In the genomic region with DNA sequence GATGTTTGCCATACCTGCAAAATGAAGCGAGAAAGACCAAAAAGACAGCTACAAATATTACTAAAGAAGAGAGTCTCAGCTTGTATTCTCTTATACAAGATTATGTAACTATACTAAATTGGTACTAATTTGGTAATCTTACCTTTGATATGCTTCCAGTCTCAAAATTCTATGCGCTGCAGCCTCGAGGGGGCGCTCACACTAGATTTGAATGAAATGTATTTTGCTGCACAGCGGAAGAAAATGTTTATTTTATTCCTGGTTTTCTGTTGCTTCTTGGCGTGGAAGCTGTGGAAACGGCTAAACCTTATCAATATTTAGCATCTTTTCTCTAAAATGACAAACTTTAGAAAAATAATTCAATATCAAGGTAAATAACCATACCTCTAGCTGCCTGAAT, we compare ENCODE assay signal across 10 cellular contexts.
DNase-seq lines count a peak whose midpoint lies in the region; ATAC-seq and TF ChIP-seq lines count a peak whose summit lies in the region.
"Had no signal": no experiment of that assay in that cellular context is flagged by ENCODE, and none has a peak within 500 bp of the region (broad histone marks: within the 10 kb centered on the region; RNA-seq: fewer than 3 reads in every experiment).

No MANE protein-coding gene starts in this region.

- no peaks in the 10 kb centered on the region for H3K36me3 ChIP-seq in BJ (ENCODE audit: control insufficient read depth, insufficient read depth, low read length)
- no peaks in the 10 kb centered on the region for H3K36me3 ChIP-seq in RWPE2 (ENCODE audit: low read depth)

- TF ChIP-seq CTCF in BJ (IDR thresholded peaks at IDR 0.05; ENCODE audit: insufficient read depth, low read depth, low read length) (peak; percentile 42), H9 (conservative IDR thresholded peaks at IDR 0.05) (peak; percentile 83), RWPE2 (IDR thresholded peaks at IDR 0.05; ENCODE audit: poor library complexity, severe bottlenecking) (peak; percentile 48), glutamatergic neuron (IDR thresholded peaks at IDR 0.05; ENCODE audit: partially characterized antibody, unreplicated experiment) (peak; percentile 70)

- WGBS in H9 (ENCODE audit: extremely low coverage, insufficient read length, low lambda C conversion rate): no CpG with 5 or more reads among the region's 7 CpGs

- no peak overlapping the region for H3K9ac ChIP-seq in H9 (ENCODE audit: extremely low read depth, insufficient read length, low read length)

- H3K4me1 ChIP-seq in H9 (ENCODE audit: insufficient read depth, low read length) (no peaks in the 10 kb centered on the region), RWPE2 (ENCODE audit: insufficient read depth, poor library complexity, severe bottlenecking) (no peaks in the 10 kb centered on the region)

- no peaks in the 10 kb centered on the region for H3K79me1 ChIP-seq in H9 (ENCODE audit: insufficient read depth, low read depth, low read length, poor library complexity, severe bottlenecking)

- H3K36me3 Mint-ChIP-seq in H9 (ENCODE audit: insufficient read depth in 1 of 3, low read depth in 3 of 3): no peaks in the 10 kb centered on the region
- no peaks in the 10 kb centered on the region for H3K36me3 Mint-ChIP-seq in glutamatergic neuron (ENCODE audit: unreplicated experiment)

- H2BK5ac ChIP-seq in H9 (ENCODE audit: insufficient read length, low read length): no peak overlapping the region

- no peak overlapping the region for H2AFZ ChIP-seq in H9 (ENCODE audit: low read length)

- H3K56ac ChIP-seq in H9 (ENCODE audit: insufficient read length, low read depth, low read length): no peak overlapping the region

- H4K91ac ChIP-seq in H9 (ENCODE audit: insufficient read length, low read depth, low read length): no peak overlapping the region

- H3K9me3 ChIP-seq in H9 (ENCODE audit: control insufficient read depth, low read depth, low read length): no peaks in the 10 kb centered on the region
- H3K9me3 ChIP-seq in RWPE2 (ENCODE audit: severe bottlenecking): no peaks in the 10 kb centered on the region

- no peaks in the 10 kb centered on the region for H3K23me2 ChIP-seq in H9 (ENCODE audit: insufficient read length, low read depth, low read length, poor library complexity, severe bottlenecking)

- ATAC-seq in RWPE2 (ENCODE audit: low read depth): no peak
- no peak for ATAC-seq in GM21390 (IDR thresholded peaks at IDR 0.05; ENCODE audit: unreplicated experiment)
- ATAC-seq in HG03469 (IDR thresholded peaks at IDR 0.05; ENCODE audit: unreplicated experiment): no peak
- no peak for ATAC-seq in GM21529 (IDR thresholded peaks at IDR 0.05; ENCODE audit: unreplicated experiment)

- H3K4me3 ChIP-seq in BJ (ENCODE audit: low read depth, low read length) (no peak overlapping the region), RWPE2 (ENCODE audit: severe bottlenecking) (no peak overlapping the region)

- DNase-seq in BJ (ENCODE audit: low read depth) (no peak), H9 (no peak), RWPE2 (ENCODE audit: low spot score) (no peak), glutamatergic neuron (peak; percentile 43), GM03348 (ENCODE audit: low spot score) (no peak)

- H3K4me2 ChIP-seq in H9 (ENCODE audit: insufficient read depth, insufficient read length, low read length): no peak overlapping the region

- no peak overlapping the region for H3K14ac ChIP-seq in H9 (ENCODE audit: insufficient read depth, low read length)

- H3K79me2 ChIP-seq in H9 (ENCODE audit: insufficient read depth, low read length): no peaks in the 10 kb centered on the region

- H3K27ac ChIP-seq in H9 (ENCODE audit: insufficient read length, low read depth, low read length): no peak overlapping the region
- H3K27ac ChIP-seq in RWPE2 (ENCODE audit: poor library complexity, severe bottlenecking): no peak overlapping the region
- H3K27ac ChIP-seq: HL-60 had no signal

- no peak overlapping the region for H2BK15ac ChIP-seq in H9 (ENCODE audit: low read depth, low read length)

- no peak overlapping the region for H3K27ac Mint-ChIP-seq in H9
- H3K27ac Mint-ChIP-seq in glutamatergic neuron (ENCODE audit: unreplicated experiment): no peak overlapping the region

- H2BK12ac ChIP-seq in H9 (ENCODE audit: insufficient read length, low read depth, low read length): no peak overlapping the region

- H4K8ac ChIP-seq in H9 (replicated peaks; ENCODE audit: insufficient read length, low read depth, low read length): no peak overlapping the region

- H3K23ac ChIP-seq in H9 (ENCODE audit: insufficient read length, low read depth, low read length): no peak overlapping the region

- H3K27me3 Mint-ChIP-seq in H9 (ENCODE audit: low read depth) (no peaks in the 10 kb centered on the region), glutamatergic neuron (ENCODE audit: unreplicated experiment) (peaks cover 3% of the 10 kb centered on the region)
- H3K27me3 Mint-ChIP-seq: central memory CD8-positive, alpha-beta T cell had no signal

- H3K27me3 ChIP-seq in BJ (ENCODE audit: control insufficient read depth, insufficient read depth, low read length) (no peaks in the 10 kb centered on the region), H9 (ENCODE audit: insufficient read depth, low read length) (no peaks in the 10 kb centered on the region), RWPE2 (ENCODE audit: insufficient read depth, poor library complexity, severe bottlenecking) (no peaks in the 10 kb centered on the region)

- H3T11ph ChIP-seq in H9 (ENCODE audit: low read length): no peak overlapping the region

- H4K20me1 ChIP-seq in H9 (ENCODE audit: control insufficient read depth, insufficient read depth, insufficient read length): no peaks in the 10 kb centered on the region

- no peak overlapping the region for H3K4me3 Mint-ChIP-seq in H9
- H3K4me3 Mint-ChIP-seq in glutamatergic neuron (ENCODE audit: unreplicated experiment): no peak overlapping the region
- H3K4me3 Mint-ChIP-seq: central memory CD8-positive, alpha-beta T cell had no signal

- no peak overlapping the region for H2BK120ac ChIP-seq in H9 (ENCODE audit: low read depth, low read length, poor library complexity, severe bottlenecking)

- H2AK5ac ChIP-seq in H9 (ENCODE audit: insufficient read length, low read length): no peak overlapping the region

- POLR2A ChIA-PET in BJ (lab: Charles Lee): no interaction called here

- no peak overlapping the region for H2BK20ac ChIP-seq in H9 (ENCODE audit: low read depth, low read length, poor library complexity, severe bottlenecking)

- H3K4ac ChIP-seq in H9 (ENCODE audit: low read depth, low read length): no peak overlapping the region

- H3K4me1 Mint-ChIP-seq in H9 (no peaks in the 10 kb centered on the region), glutamatergic neuron (ENCODE audit: low read depth, unreplicated experiment) (no peaks in the 10 kb centered on the region)
- H3K4me1 Mint-ChIP-seq: central memory CD8-positive, alpha-beta T cell had no signal

- CTCF ChIA-PET in BJ (lab: Yijun Ruan, JAX): interaction anchor here (0.9 to 1.3 kb wide), 2 partner anchors 14 to 21 kb away, joined by 3 to 4 read pairs; no protein-coding TSS in a partner anchor

- H4K5ac ChIP-seq in H9 (ENCODE audit: insufficient read length, low read depth, low read length): no peak overlapping the region

- H3K18ac ChIP-seq in H9 (ENCODE audit: insufficient read length, low read depth, low read length): no peak overlapping the region

- H3K9me3 Mint-ChIP-seq in H9 (peaks cover 0 to 4% of the 10 kb centered on the region in 2 experiments; a peak in 2 of 5 replicates), glutamatergic neuron (ENCODE audit: unreplicated experiment) (no peaks in the 10 kb centered on the region)
